2 cellular contexts compared by ENCODE assay signal in the genomic region with DNA sequence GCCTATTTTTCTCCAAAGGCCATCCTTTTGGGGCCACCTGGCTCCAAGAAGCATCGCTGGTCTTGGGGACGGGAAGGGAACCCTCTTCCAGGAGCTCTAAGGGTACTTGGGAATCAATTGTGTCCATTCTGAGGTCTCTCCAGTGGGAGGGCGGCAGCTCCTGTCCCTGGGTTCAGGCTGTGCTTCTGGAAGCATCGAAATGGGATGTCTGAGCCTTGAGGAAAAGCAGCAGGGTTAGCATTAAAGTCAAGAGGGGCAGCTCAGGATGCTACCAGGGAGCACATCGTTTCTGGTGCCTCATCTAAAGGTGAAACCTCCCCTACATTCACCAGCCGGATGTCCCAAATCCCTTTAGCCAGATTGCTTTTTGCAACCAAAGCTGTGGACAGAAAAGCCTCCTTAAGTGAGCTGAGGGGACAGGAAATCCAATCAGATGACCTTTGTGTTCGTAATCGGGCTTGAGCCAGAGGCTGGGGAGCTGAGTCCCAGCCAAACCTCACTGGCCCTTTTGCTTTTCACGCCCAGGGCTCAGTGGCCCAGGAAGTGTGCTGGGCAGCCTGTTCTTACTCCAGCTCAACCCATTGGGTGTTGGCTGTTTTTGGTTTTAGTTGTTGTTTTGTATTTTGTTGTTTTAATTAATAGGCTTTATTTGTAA.
A peak's percentile ranks its signal among the peaks of the same experiment; 100 is the strongest.
TF ChIP-seq lines count a peak whose summit lies in the region.

No MANE protein-coding gene starts in this region.

TF ChIP-seq in liver, 16 proteins besides CTCF, POLR2A, EP300 and RAD21 (continued from another document):
- TF ChIP-seq REST (IDR thresholded peaks at IDR 0.05) (peak; percentile 16), JUND (IDR thresholded peaks at IDR 0.05) (no peak), RXRA (IDR thresholded peaks at IDR 0.05) (peak; percentile 59 to 70), SP1 (IDR thresholded peaks at IDR 0.05) (peak; percentile 55), GABPA (IDR thresholded peaks at IDR 0.05 in 1 of 2, conservative IDR thresholded peaks at IDR 0.05 in 1 of 2) (no peak), NR2F2 (IDR thresholded peaks at IDR 0.05) (peak; percentile 66), MAX (IDR thresholded peaks at IDR 0.05) (no peak)

TF ChIP-seq in HepG2, 621 proteins besides CTCF, POLR2A, EP300 and RAD21 (continued from another document):
- TF ChIP-seq NFIC (IDR thresholded peaks at IDR 0.05; ENCODE audit: low read length) (no peak), SMARCE1 (IDR thresholded peaks at IDR 0.05; ENCODE audit: borderline replicate concordance) (no peak)
TF ChIP-seq in HepG2: peak in this region for 0.
